In genomic region chr4:172844556-172844955, GRCh38 we compare ENCODE assay signal across 36 cellular contexts.
"Had no signal": no experiment of that assay in that cellular context is flagged by ENCODE, and none has a peak within 500 bp of the region (broad histone marks: within the 10 kb centered on the region; RNA-seq: fewer than 3 reads in every experiment).

No MANE protein-coding gene starts in this region.

- H3K4me3 ChIP-seq: adrenal gland, ascending aorta, breast epithelium had no signal

- H3K27ac Mint-ChIP-seq: activated B cell treated with CpG ODN at 0.5 μM for 24 hours; activated CD4-positive, alpha-beta memory T cell treated with anti-CD3 and anti-CD28 coated beads for 36 hours; activated CD4-positive, alpha-beta T cell treated with anti-CD3 and anti-CD28 coated beads, Interleukin-2, amount 10 ng/mL, durations not matched to agents 24 days and 14 days; activated CD8-positive, alpha-beta T cell treated with anti-CD3 and anti-CD28 coated beads for 36 hours; activated naive CD4-positive, alpha-beta T cell treated with anti-CD3 and anti-CD28 coated beads for 36 hours; activated naive CD4-positive, alpha-beta T cell treated with anti-CD3 and anti-CD28 coated beads, Interleukin-2, amount 50 U/mL, for 72 hours; activated naive CD8-positive, alpha-beta T cell treated with anti-CD3 and anti-CD28 coated beads for 36 hours; activated T-cell treated with anti-CD3 and anti-CD28 coated beads, Interleukin-2, amount 50 U/mL, for 72 hours; activated T-helper 1 cell treated with anti-CD3 and anti-CD28 coated beads, Interleukin-12 subunit alpha, Interleukin-12 subunit beta, Interleukin-2, Interleukin-4 antibody, amounts not matched to agents 30 ng/mL and 10 ng/mL and 1 ng/mL, durations not matched to agents 14 hours and 24 hours and 36 hours; activated T-helper 17 cell treated with anti-CD3 and anti-CD28 coated beads, Interleukin-2, amount 50 U/mL, for 72 hours; T-helper 1 cell treated with Interleukin-12 subunit alpha and Interleukin-12 subunit beta and Interleukin-4 antibody, amounts not matched to agents 30 μg/mL and 1 μg/mL, for 36 hours; T-helper 2 cell treated with Interferon-gamma antibody and Interleukin-4, amounts not matched to agents 5 μg/mL and 100 μg/mL, for 36 hours had no signal

- H3K27me3 Mint-ChIP-seq: activated B cell treated with CpG ODN at 0.5 μM for 24 hours; activated CD4-positive, alpha-beta memory T cell treated with anti-CD3 and anti-CD28 coated beads for 36 hours; activated CD4-positive, alpha-beta T cell treated with anti-CD3 and anti-CD28 coated beads, Interleukin-2, amount 10 ng/mL, durations not matched to agents 24 days and 14 days; activated T-helper 17 cell treated with anti-CD3 and anti-CD28 coated beads, Interleukin-2, amount 50 U/mL, for 72 hours had no signal

- H3K36me3 Mint-ChIP-seq: activated CD4-positive, alpha-beta memory T cell treated with anti-CD3 and anti-CD28 coated beads for 36 hours; activated naive CD4-positive, alpha-beta T cell treated with anti-CD3 and anti-CD28 coated beads, Interleukin-2, amount 50 U/mL, for 72 hours; activated naive CD8-positive, alpha-beta T cell treated with anti-CD3 and anti-CD28 coated beads for 36 hours had no signal

- H3K4me1 ChIP-seq: adrenal gland, breast epithelium had no signal

- H3K4me3 Mint-ChIP-seq: activated B cell treated with CpG ODN at 0.5 μM for 24 hours; activated CD4-positive, alpha-beta memory T cell treated with anti-CD3 and anti-CD28 coated beads for 36 hours; activated CD4-positive, alpha-beta T cell treated with anti-CD3 and anti-CD28 coated beads, Interleukin-2, amount 10 ng/mL, durations not matched to agents 24 days and 14 days; activated CD8-positive, alpha-beta T cell treated with anti-CD3 and anti-CD28 coated beads for 36 hours; activated naive CD4-positive, alpha-beta T cell treated with anti-CD3 and anti-CD28 coated beads for 36 hours; activated naive CD8-positive, alpha-beta T cell treated with anti-CD3 and anti-CD28 coated beads for 36 hours; activated T-cell treated with anti-CD3 and anti-CD28 coated beads, Interleukin-2, amount 50 U/mL, for 4 hours; activated T-cell treated with anti-CD3 and anti-CD28 coated beads, Interleukin-2, amount 50 U/mL, for 72 hours; activated T-helper 1 cell treated with anti-CD3 and anti-CD28 coated beads, Interleukin-12 subunit alpha, Interleukin-12 subunit beta, Interleukin-2, Interleukin-4 antibody, amounts not matched to agents 30 ng/mL and 10 ng/mL and 1 ng/mL, durations not matched to agents 14 hours and 24 hours and 36 hours; activated T-helper 17 cell treated with anti-CD3 and anti-CD28 coated beads, Interleukin-2, amount 50 U/mL, for 72 hours; T-helper 1 cell treated with Interleukin-12 subunit alpha and Interleukin-12 subunit beta and Interleukin-4 antibody, amounts not matched to agents 30 μg/mL and 1 μg/mL, for 36 hours; T-helper 2 cell treated with Interferon-gamma antibody and Interleukin-4, amounts not matched to agents 5 μg/mL and 100 μg/mL, for 36 hours had no signal

- H3K27ac ChIP-seq: adrenal gland, ascending aorta, brain microvascular endothelial cell, breast epithelium, VCaP had no signal

- DNase-seq: activated B cell treated with CpG ODN at 0.5 μM for 24 hours; activated CD4-positive, alpha-beta memory T cell treated with anti-CD3 and anti-CD28 coated beads for 36 hours; activated CD4-positive, alpha-beta T cell treated with anti-CD3 and anti-CD28 coated beads for 4 hours; activated CD4-positive, alpha-beta T cell treated with anti-CD3 and anti-CD28 coated beads, Interleukin-2, amount 10 ng/mL, durations not matched to agents 24 days and 14 days; activated CD4-positive, alpha-beta T cell treated with anti-CD3 and anti-CD28 coated beads, Interleukin-2, amount 50 U/mL, for 1 hour; activated CD4-positive, alpha-beta T cell treated with anti-CD3 and anti-CD28 coated beads, Interleukin-2, amount 50 U/mL, for 4 hours; activated CD4-positive, CD25-positive, alpha-beta regulatory T cell treated with anti-CD3 and anti-CD28 coated beads, Interleukin-2, amount 50 U/mL, for 72 hours; activated CD8-positive, alpha-beta memory T cell treated with anti-CD3 and anti-CD28 coated beads, Interleukin-2, amount 50 U/mL, for 4 hours; activated CD8-positive, alpha-beta T cell treated with anti-CD3 and anti-CD28 coated beads for 36 hours; activated effector memory CD4-positive, alpha-beta T cell treated with anti-CD3 and anti-CD28 coated beads, Interleukin-2, amount 50 U/mL, for 16 hours; activated gamma-delta T cell treated with Interleukin-2 at 50 U/mL for 16 hours; activated naive CD4-positive, alpha-beta T cell; activated naive CD4-positive, alpha-beta T cell treated with anti-CD3 and anti-CD28 coated beads for 36 hours; activated naive CD4-positive, alpha-beta T cell treated with anti-CD3 and anti-CD28 coated beads, Interleukin-2, amount 50 U/mL, for 16 hours; activated naive CD8-positive, alpha-beta T cell treated with anti-CD3 and anti-CD28 coated beads for 36 hours; activated T-cell treated with anti-CD3 and anti-CD28 coated beads for 4 hours; activated T-cell treated with anti-CD3 and anti-CD28 coated beads, Interleukin-2, amount 50 U/mL, for 1 hour; activated T-cell treated with anti-CD3 and anti-CD28 coated beads, Interleukin-2, amount 50 U/mL, for 4 hours; activated T-cell treated with anti-CD3 and anti-CD28 coated beads, Interleukin-2, amount 50 U/mL, for 72 hours; adrenal gland; amniotic stem cell; anterior cingulate cortex; brain microvascular endothelial cell; central memory CD4-positive, alpha-beta T cell; SW 1271; T-helper 1 cell; T-helper 2 cell; T-helper 9 cell had no signal

- H3K27me3 ChIP-seq: ascending aorta, brain microvascular endothelial cell, breast epithelium had no signal

- H3K4me1 Mint-ChIP-seq: activated B cell treated with CpG ODN at 0.5 μM for 24 hours; activated CD4-positive, alpha-beta T cell treated with anti-CD3 and anti-CD28 coated beads, Interleukin-2, amount 10 ng/mL, durations not matched to agents 24 days and 14 days; activated naive CD8-positive, alpha-beta T cell treated with anti-CD3 and anti-CD28 coated beads for 36 hours; activated T-helper 17 cell treated with anti-CD3 and anti-CD28 coated beads, Interleukin-2, amount 50 U/mL, for 72 hours had no signal

- H3K36me3 ChIP-seq: adrenal gland, ascending aorta, brain microvascular endothelial cell, breast epithelium had no signal

- H3K9me3 Mint-ChIP-seq: activated B cell treated with CpG ODN at 0.5 μM for 24 hours; activated CD4-positive, alpha-beta memory T cell treated with anti-CD3 and anti-CD28 coated beads for 36 hours; activated CD4-positive, alpha-beta T cell treated with anti-CD3 and anti-CD28 coated beads, Interleukin-2, amount 10 ng/mL, durations not matched to agents 24 days and 14 days; activated CD8-positive, alpha-beta T cell treated with anti-CD3 and anti-CD28 coated beads for 36 hours; activated naive CD4-positive, alpha-beta T cell treated with anti-CD3 and anti-CD28 coated beads for 36 hours; activated naive CD4-positive, alpha-beta T cell treated with anti-CD3 and anti-CD28 coated beads, Interleukin-2, amount 50 U/mL, for 72 hours; activated naive CD8-positive, alpha-beta T cell treated with anti-CD3 and anti-CD28 coated beads for 36 hours; activated T-cell treated with anti-CD3 and anti-CD28 coated beads, Interleukin-2, amount 50 U/mL, for 4 hours; activated T-cell treated with anti-CD3 and anti-CD28 coated beads, Interleukin-2, amount 50 U/mL, for 72 hours; activated T-helper 1 cell treated with anti-CD3 and anti-CD28 coated beads, Interleukin-12 subunit alpha, Interleukin-12 subunit beta, Interleukin-2, Interleukin-4 antibody, amounts not matched to agents 30 ng/mL and 10 ng/mL and 1 ng/mL, durations not matched to agents 14 hours and 24 hours and 36 hours; activated T-helper 17 cell treated with anti-CD3 and anti-CD28 coated beads, Interleukin-2, amount 50 U/mL, for 72 hours; T-helper 1 cell treated with Interleukin-12 subunit alpha and Interleukin-12 subunit beta and Interleukin-4 antibody, amounts not matched to agents 30 μg/mL and 1 μg/mL, for 36 hours; T-helper 2 cell treated with Interferon-gamma antibody and Interleukin-4, amounts not matched to agents 5 μg/mL and 100 μg/mL, for 36 hours had no signal

- H3K9me3 ChIP-seq: adrenal gland, ascending aorta, breast epithelium had no signal
